ENCODE assay signal across 13 cellular contexts in genomic region chr3:74897006-74897405, GRCh38.
DNase-seq lines count a peak whose midpoint lies in the region; ATAC-seq, FAIRE-seq and TF ChIP-seq lines count a peak whose summit lies in the region.
"Had no signal": no experiment of that assay in that cellular context is flagged by ENCODE, and none has a peak within 500 bp of the region (broad histone marks: within the 10 kb centered on the region; RNA-seq: fewer than 3 reads in every experiment).

No MANE protein-coding gene starts in this region.

- CTCF ChIA-PET in Calu3 (lab: Charles Lee): no interaction called here

- H3K4me1 ChIP-seq in body of pancreas (no peaks in the 10 kb centered on the region), right lobe of liver (no peaks in the 10 kb centered on the region)

- peaks cover 12% of the 10 kb centered on the region for H3K9me3 Mint-ChIP-seq in Calu3 (ENCODE audit: low read depth, unreplicated experiment)
- H3K9me3 Mint-ChIP-seq: brain had no signal

- no peaks in the 10 kb centered on the region for H3K9me3 ChIP-seq in body of pancreas
- no peaks in the 10 kb centered on the region for H3K9me3 ChIP-seq in right lobe of liver
- H3K9me3 ChIP-seq: ovary had no signal

- 42 to 46% methylated on average over 2 of the region's 2 CpGs for WGBS in body of pancreas, 2 donors
- 31% methylated on average over 2 of the region's 2 CpGs for WGBS in right lobe of liver (ENCODE audit: insufficient coverage, low coverage, low lambda C conversion rate, missing lambda C conversion rate)

- peak; percentile 44 for FAIRE-seq in D721Med (lab: Jason Lieb, UNC)

- no peak for ATAC-seq in body of pancreas
- peak in 1 of 4 donors; percentile 32 for ATAC-seq in right lobe of liver
- ATAC-seq in HG02763 (IDR thresholded peaks at IDR 0.05; ENCODE audit: unreplicated experiment): no peak
- ATAC-seq: HCT116, left ventricle myocardium superior had no signal

- no peaks in the 10 kb centered on the region for H3K4me1 Mint-ChIP-seq in Calu3 (ENCODE audit: low read depth, unreplicated experiment)
- H3K4me1 Mint-ChIP-seq: brain had no signal

- H3K36me3 ChIP-seq in body of pancreas (replicated peaks in 1 of 2; ENCODE audit: insufficient read depth in 1 of 2, low read depth in 2 of 2) (no peaks in the 10 kb centered on the region), right lobe of liver (no peaks in the 10 kb centered on the region)
- H3K36me3 ChIP-seq: ovary had no signal

- TF ChIP-seq POLR2A in body of pancreas (IDR thresholded peaks at IDR 0.05) (no peak), right lobe of liver (IDR thresholded peaks at IDR 0.05) (no peak)

- no peak overlapping the region for H3K27ac Mint-ChIP-seq in Calu3 (ENCODE audit: unreplicated experiment)
- H3K27ac Mint-ChIP-seq: brain had no signal

- H3K27me3 Mint-ChIP-seq in Calu3 (ENCODE audit: unreplicated experiment): no peaks in the 10 kb centered on the region
- H3K27me3 Mint-ChIP-seq: brain had no signal

- H3K36me3 Mint-ChIP-seq in Calu3 (ENCODE audit: insufficient read depth, unreplicated experiment): no peaks in the 10 kb centered on the region
- H3K36me3 Mint-ChIP-seq: brain had no signal

- H3K4me3 ChIP-seq in LNCaP clone FGC (ENCODE audit: low read depth, low read length) (no peak overlapping the region), body of pancreas (no peak overlapping the region), right lobe of liver (no peak overlapping the region)
- H3K4me3 ChIP-seq: ovary had no signal

- intact Hi-C loops in body of pancreas (cut with DNase I): no loop called here
- intact Hi-C loops in right lobe of liver (cut with DNase I): no loop called here
- intact Hi-C loops in Calu3 (cut with micrococcal nuclease; ENCODE audit: unreplicated experiment): no loop called here

- H3K27ac ChIP-seq in body of pancreas: no peak overlapping the region
- H3K27ac ChIP-seq in right lobe of liver: no peak overlapping the region
- H3K27ac ChIP-seq: ovary had no signal

- DNase-seq in D721Med (ENCODE audit: insufficient read length, low spot score) (peak; percentile 22), LNCaP clone FGC (ENCODE audit: low read depth) (no peak), body of pancreas (no peak), right lobe of liver (no peak), GM10266 (ENCODE audit: extremely low spot score) (no peak), NCI-H1092 treated with DMSO at 0.1 percent for 48 hours (lab: John Stamatoyannopoulos, UW) (no peak), Calu3 (no peak)
- DNase-seq: left ventricle myocardium superior; ovary; stimulated activated CD4-positive, alpha-beta T cell treated with anti-CD3 and anti-CD28 coated beads, Interleukin-4, amount 100 ng/mL, for 24 hours had no signal

- H3K4me3 Mint-ChIP-seq in Calu3 (ENCODE audit: low read depth, unreplicated experiment): no peak overlapping the region
- H3K4me3 Mint-ChIP-seq: brain had no signal

- no TSS peak for BruUV-seq in Calu3 (replicated peaks; lab: Mats Ljungman, UMichigan)

- H3K27me3 ChIP-seq in body of pancreas: no peaks in the 10 kb centered on the region
- H3K27me3 ChIP-seq in right lobe of liver: no peaks in the 10 kb centered on the region
- H3K27me3 ChIP-seq: ovary had no signal

- TF ChIP-seq CTCF in D721Med (IDR thresholded peaks at IDR 0.05; ENCODE audit: insufficient read depth, missing control alignments) (peak; percentile 21), LNCaP clone FGC (IDR thresholded peaks at IDR 0.05; ENCODE audit: control insufficient read depth, extremely low read depth, insufficient read depth) (peak; percentile 23), body of pancreas (IDR thresholded peaks at IDR 0.05) (peak in 6 of 7 experiments; percentile 12 to 36 (median 21)), right lobe of liver (IDR thresholded peaks at IDR 0.05) (peak; percentile 24 to 35 (median 31)), GM10266 (IDR thresholded peaks at IDR 0.05; ENCODE audit: control insufficient read depth, insufficient read depth, low read depth, missing control alignments) (no peak), Calu3 (IDR thresholded peaks at IDR 0.05; ENCODE audit: unreplicated experiment) (no peak)

Comparison
In these comparisons a context has a peak if more than half of its experiments do, and no peak if none do; other contexts are left out.
1. CTCF ChIP-seq: peak in D721Med (single experiment), LNCaP clone FGC (single experiment), body of pancreas (6 of 7) and right lobe of liver (4 of 4); none in GM10266 (single experiment) and Calu3 (single experiment).